Comparison of ENCODE assay signal across 20 cellular contexts in genomic region chr2:19785867-19786266, GRCh38.
DNase-seq lines count a peak whose midpoint lies in the region; ATAC-seq and TF ChIP-seq lines count a peak whose summit lies in the region.
"Had no signal": no experiment of that assay in that cellular context is flagged by ENCODE, and none has a peak within 500 bp of the region (broad histone marks: within the 10 kb centered on the region; RNA-seq: fewer than 3 reads in every experiment).

No MANE protein-coding gene starts in this region.

- CTCF ChIA-PET in HCT116 (lab: Charles Lee): no interaction called here
- CTCF ChIA-PET in A673 (lab: Charles Lee): no interaction called here

- no peak overlapping the region for H3K9ac ChIP-seq in HCT116 (ENCODE audit: low read length)

- no peak for ATAC-seq in HCT116
- no peak for ATAC-seq in stimulated activated naive B cell treated with anti-CD40 and anti-IgM and Interleukin-4, amounts not matched to agents 10 μg/mL and 1 μg/mL and 100 μg/mL, for 72 hours (replicated peaks)
- ATAC-seq in HG02852 (IDR thresholded peaks at IDR 0.05; ENCODE audit: unreplicated experiment): no peak
- ATAC-seq: naive thymus-derived CD4-positive, alpha-beta T cell had no signal

- H3K27ac ChIP-seq in HCT116 (ENCODE audit: low read depth, low read length) (no peak overlapping the region), ascending aorta (peak overlapping the region; percentile 63 to 84), A673 (ENCODE audit: low read depth, low read length, poor library complexity, severe bottlenecking) (no peak overlapping the region)
- H3K27ac ChIP-seq: ovary, right lobe of liver, tibial nerve had no signal

- POLR2A ChIA-PET in HCT116 (lab: Charles Lee) (no interaction called here), A673 (lab: Charles Lee; ENCODE audit: low non-redundant PET) (no interaction called here)

- H3K4me3 ChIP-seq in HCT116 (replicated peaks in 1 of 2; ENCODE audit: low read depth in 1 of 2, low read length in 2 of 2) (no peak overlapping the region), ascending aorta (no peak overlapping the region), A673 (ENCODE audit: low read depth, low read length, poor library complexity, severe bottlenecking) (no peak overlapping the region)
- H3K4me3 ChIP-seq: HAP-1, ovary, right lobe of liver, tibial nerve had no signal

- intact Hi-C loops in HCT116 (cut with micrococcal nuclease) (no loop called here), ascending aorta (cut with DNase I) (loop anchor here (2.0 kb wide), 1 partner anchor 15 kb away; no protein-coding TSS in a partner anchor), A673 (cut with micrococcal nuclease; ENCODE audit: unreplicated experiment) (no loop called here)

- no peaks in the 10 kb centered on the region for H3K9me2 ChIP-seq in HCT116 (ENCODE audit: insufficient read depth)

- TF ChIP-seq CTCF in HCT116 (IDR thresholded peaks at IDR 0.05 in 2 of 3, conservative IDR thresholded peaks at IDR 0.05 in 1 of 3; ENCODE audit: borderline replicate concordance in 1 of 3, insufficient read depth in 1 of 3, low read depth in 2 of 3, low read length in 2 of 3): no peak
- TF ChIP-seq CTCF in ascending aorta (IDR thresholded peaks at IDR 0.05): no peak
- no peak for TF ChIP-seq CTCF in A673 (conservative IDR thresholded peaks at IDR 0.05; ENCODE audit: low read depth, low read length)

- no peak overlapping the region for H3K4me3 Mint-ChIP-seq in stimulated activated naive B cell treated with anti-CD40 and anti-IgM and Interleukin-4, amounts not matched to agents 10 μg/mL and 1 μg/mL and 100 μg/mL, for 72 hours
- H3K4me3 Mint-ChIP-seq: activated T-cell treated with anti-CD3 and anti-CD28 coated beads, Interleukin-2, amount 50 U/mL, for 72 hours; B cell; naive thymus-derived CD4-positive, alpha-beta T cell had no signal

- no peak overlapping the region for H2AFZ ChIP-seq in HCT116 (ENCODE audit: low read depth, low read length, poor library complexity, severe bottlenecking)

- peaks cover 11 to 12% of the 10 kb centered on the region in 2 donors for H3K27me3 Mint-ChIP-seq in stimulated activated naive B cell treated with anti-CD40 and anti-IgM and Interleukin-4, amounts not matched to agents 10 μg/mL and 1 μg/mL and 100 μg/mL, for 72 hours

- peak overlapping the region; percentile 24; the same call in 1 of the 2 replicates for H3K4me2 ChIP-seq in HCT116 (ENCODE audit: low read length)

- RAD21 ChIA-PET in HCT116 (lab: Charles Lee; ENCODE audit: low non-redundant PET in 1 of 2, low total read pairs in 2 of 2, uncharacterized antibody in 2 of 2, unreplicated experiment in 2 of 2): no interaction called here

- BruUV-seq in HCT116 (replicated peaks; lab: Mats Ljungman, UMichigan) (no TSS peak), A673 (replicated peaks; lab: Mats Ljungman, UMichigan) (no TSS peak)

- no peaks in the 10 kb centered on the region for H3K79me2 ChIP-seq in HCT116 (ENCODE audit: insufficient read depth, low read length)

- no peak for TF ChIP-seq POLR2A in HCT116 (IDR thresholded peaks at IDR 0.05; ENCODE audit: borderline replicate concordance, extremely low read depth, insufficient read depth, insufficient read length)

- H3K27ac Mint-ChIP-seq in stimulated activated naive B cell treated with anti-CD40 and anti-IgM and Interleukin-4, amounts not matched to agents 10 μg/mL and 1 μg/mL and 100 μg/mL, for 72 hours: peak overlapping the region; percentile 87
- H3K27ac Mint-ChIP-seq: activated T-cell treated with anti-CD3 and anti-CD28 coated beads, Interleukin-2, amount 50 U/mL, for 72 hours; B cell; naive thymus-derived CD4-positive, alpha-beta T cell had no signal

- no peaks in the 10 kb centered on the region for H3K36me3 Mint-ChIP-seq in stimulated activated naive B cell treated with anti-CD40 and anti-IgM and Interleukin-4, amounts not matched to agents 10 μg/mL and 1 μg/mL and 100 μg/mL, for 72 hours

- H3K4me1 ChIP-seq in HCT116 (ENCODE audit: control insufficient read depth in 1 of 2, insufficient read depth in 2 of 2, low read length in 2 of 2) (peaks cover 0 to 18% of the 10 kb centered on the region in 2 experiments; a peak in 2 of 4 replicates), ascending aorta (peaks cover 6 to 19% of the 10 kb centered on the region in 2 donors), A673 (ENCODE audit: insufficient read depth, low read length, poor library complexity, severe bottlenecking) (no peaks in the 10 kb centered on the region)
- H3K4me1 ChIP-seq: HAP-1, right lobe of liver, tibial nerve had no signal

- H3K27me3 ChIP-seq in HCT116 (ENCODE audit: insufficient read depth, low read length): no peaks in the 10 kb centered on the region
- H3K27me3 ChIP-seq in ascending aorta: no peaks in the 10 kb centered on the region
- H3K27me3 ChIP-seq in A673 (replicated peaks; ENCODE audit: insufficient read depth, low read depth, low read length, poor library complexity): peaks cover 8% of the 10 kb centered on the region
- H3K27me3 ChIP-seq: ovary, right lobe of liver, tibial nerve had no signal

- no peak for TF ChIP-seq RAD21 in HCT116 (IDR thresholded peaks at IDR 0.05; ENCODE audit: low read depth)

- H3K36me3 ChIP-seq in HCT116 (ENCODE audit: control insufficient read depth in 1 of 2, insufficient read depth in 2 of 2, low read length in 2 of 2): no peaks in the 10 kb centered on the region
- no peaks in the 10 kb centered on the region for H3K36me3 ChIP-seq in ascending aorta
- no peaks in the 10 kb centered on the region for H3K36me3 ChIP-seq in A673 (ENCODE audit: insufficient read depth, low read length, poor library complexity, severe bottlenecking)
- H3K36me3 ChIP-seq: HAP-1, ovary, right lobe of liver, tibial nerve had no signal

- H3K9me3 Mint-ChIP-seq in stimulated activated naive B cell treated with anti-CD40 and anti-IgM and Interleukin-4, amounts not matched to agents 10 μg/mL and 1 μg/mL and 100 μg/mL, for 72 hours: peaks cover 3 to 6% of the 10 kb centered on the region in 2 donors
- H3K9me3 Mint-ChIP-seq: activated T-cell treated with anti-CD3 and anti-CD28 coated beads, Interleukin-2, amount 50 U/mL, for 72 hours had no signal

- H3K9me3 ChIP-seq in HCT116 (ENCODE audit: control insufficient read depth in 1 of 2, insufficient read depth in 1 of 2, low read depth in 1 of 2, low read length in 2 of 2): no peaks in the 10 kb centered on the region
- H3K9me3 ChIP-seq in ascending aorta: no peaks in the 10 kb centered on the region
- H3K9me3 ChIP-seq in A673 (ENCODE audit: low read depth, low read length, poor library complexity, severe bottlenecking): no peaks in the 10 kb centered on the region
- H3K9me3 ChIP-seq: HAP-1, ovary, right lobe of liver, tibial nerve had no signal

- no peak for DNase-seq in HCT116 (ENCODE audit: low read depth, low spot score)
- peak in 1 of 2 donors; percentile 62 for DNase-seq in ascending aorta (ENCODE audit: low spot score in 2 of 2)
- DNase-seq in left kidney (ENCODE audit: low read depth, low spot score): peak; percentile 25
- no peak for DNase-seq in stimulated activated naive B cell treated with anti-CD40 and anti-IgM and Interleukin-4, amounts not matched to agents 10 μg/mL and 1 μg/mL and 100 μg/mL, for 72 hours
- no peak for DNase-seq in NCI-H2029 treated with DMSO at 0.1 percent for 48 hours (lab: John Stamatoyannopoulos, UW)
- DNase-seq in A673 (ENCODE audit: low spot score): no peak
- DNase-seq: activated naive CD4-positive, alpha-beta T cell treated with anti-CD3 and anti-CD28 coated beads, Interleukin-2, amount 50 U/mL, for 16 hours; Calu3; naive thymus-derived CD4-positive, alpha-beta T cell; NCI-H1105; NCI-H2081 treated with DMSO at 0.1 percent for 48 hours; NCI-H446 treated with DMSO at 0.1 percent for 48 hours; ovary; right lobe of liver; stimulated activated naive CD4-positive, alpha-beta T cell treated with Interleukin-2 at 50 U/mL for 16 hours had no signal

- no peaks in the 10 kb centered on the region for H4K20me1 ChIP-seq in HCT116 (ENCODE audit: insufficient read depth)

- peaks cover 5 to 13% of the 10 kb centered on the region in 2 donors for H3K4me1 Mint-ChIP-seq in stimulated activated naive B cell treated with anti-CD40 and anti-IgM and Interleukin-4, amounts not matched to agents 10 μg/mL and 1 μg/mL and 100 μg/mL, for 72 hours
- H3K4me1 Mint-ChIP-seq: B cell; naive thymus-derived CD4-positive, alpha-beta T cell had no signal

TF ChIP-seq in HCT116, 20 proteins besides CTCF, POLR2A, EP300 and RAD21:
- TF ChIP-seq, protein P1, sequence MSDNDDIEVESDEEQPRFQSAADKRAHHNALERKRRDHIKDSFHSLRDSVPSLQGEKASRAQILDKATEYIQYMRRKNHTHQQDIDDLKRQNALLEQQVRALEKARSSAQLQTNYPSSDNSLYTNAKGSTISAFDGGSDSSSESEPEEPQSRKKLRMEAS (IDR thresholded peaks at IDR 0.05): no peak
- no peak for TF ChIP-seq SP1 (IDR thresholded peaks at IDR 0.05; ENCODE audit: low read depth)
- TF ChIP-seq ZBTB33 (IDR thresholded peaks at IDR 0.05; ENCODE audit: extremely low read depth, insufficient replicate concordance, low read length): no peak
- TF ChIP-seq CEBPB (IDR thresholded peaks at IDR 0.05; ENCODE audit: low read depth): no peak
- no peak for TF ChIP-seq CBX3 (IDR thresholded peaks at IDR 0.05; ENCODE audit: low read depth)
- TF ChIP-seq TCF7L2 (IDR thresholded peaks at IDR 0.05; ENCODE audit: borderline replicate concordance, extremely low read depth, insufficient read depth, insufficient read length): no peak
- no peak for TF ChIP-seq ATF3 (IDR thresholded peaks at IDR 0.05)
- no peak for TF ChIP-seq YY1 (IDR thresholded peaks at IDR 0.05; ENCODE audit: extremely low read depth, insufficient replicate concordance, low read depth, low read length)
- no peak for TF ChIP-seq FOSL1 (IDR thresholded peaks at IDR 0.05; ENCODE audit: low read depth)
- TF ChIP-seq SRF (IDR thresholded peaks at IDR 0.05; ENCODE audit: low read depth): no peak

Comparison
In these comparisons a context has a peak if more than half of its experiments do, and no peak if none do; other contexts are left out.
1. H3K27ac ChIP-seq: peak in ascending aorta (2 of 2); none in HCT116 (single experiment) and A673 (single experiment).